Comparison of ENCODE assay signal across 36 cellular contexts in the genomic region with DNA sequence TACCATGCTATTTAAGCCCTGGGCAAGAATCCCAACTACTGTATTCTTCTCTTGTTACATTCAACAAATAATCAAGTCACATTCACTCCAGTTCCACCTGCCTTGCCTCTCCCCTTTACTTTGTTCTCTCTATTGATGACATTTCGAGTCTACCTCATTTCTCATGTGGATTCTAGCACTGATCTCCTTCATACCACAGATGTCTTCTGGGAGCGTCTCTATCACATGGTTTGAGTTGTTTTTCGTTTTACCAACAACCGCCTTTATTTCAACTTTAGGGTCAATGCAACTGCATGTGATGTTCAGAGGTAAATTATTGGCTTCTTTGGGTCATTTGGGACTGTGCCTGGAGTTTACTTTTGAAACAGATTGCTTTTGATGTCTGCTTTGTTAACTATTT. TPM values are rescaled to one million over a fixed set of nuclear protein-coding genes. Genes with fewer than 3 reads are reported as not detected.
"Had no signal": no experiment of that assay in that cellular context is flagged by ENCODE, and none has a peak within 500 bp of the region (broad histone marks: within the 10 kb centered on the region; RNA-seq: fewer than 3 reads in every experiment).

No MANE protein-coding gene starts in this region.

- H3K9me3 ChIP-seq: MG63 had no signal

- H3K4me3 ChIP-seq: MG63 had no signal

- H3K27me3 ChIP-seq: MG63 had no signal

- DNase-seq: Karpas-422, Kasumi-1, MG63, MM.1S, MV-4-11, NCI-H1048, NCI-H1092, NCI-H1092 treated with DMSO at 0.1 percent for 48 hours, NCI-H1105, NCI-H1105 treated with DMSO at 0.1 percent for 48 hours, NCI-H1417, NCI-H1417 treated with DMSO at 0.1 percent for 48 hours, NCI-H1436, NCI-H1436 treated with DMSO at 0.1 percent for 48 hours, NCI-H146, NCI-H1694, NCI-H1694 treated with DMSO at 0.1 percent for 48 hours, NCI-H187, NCI-H187 treated with DMSO at 0.1 percent for 48 hours, NCI-H1930, NCI-H2029, NCI-H2029 treated with DMSO at 0.1 percent for 48 hours, NCI-H2081, NCI-H2081 treated with DMSO at 0.1 percent for 48 hours, NCI-H2107, NCI-H2171, NCI-H2171 treated with DMSO at 0.1 percent for 48 hours, NCI-H2227 treated with DMSO at 0.1 percent for 48 hours, NCI-H226, NCI-H345, NCI-H446, NCI-H446 treated with DMSO at 0.1 percent for 48 hours, NCI-H510A, NCI-H510A treated with DMSO at 0.1 percent for 48 hours, NCI-H524 had no signal

- H3K36me3 ChIP-seq: MG63 had no signal

RNA-seq across cellular contexts. Expression of a gene that starts 40.7 kb away (rescaled TPM):
- total RNA-seq: MCF 10A had no signal
